Comparison of ENCODE assay signal across 14 cellular contexts in the genomic region with DNA sequence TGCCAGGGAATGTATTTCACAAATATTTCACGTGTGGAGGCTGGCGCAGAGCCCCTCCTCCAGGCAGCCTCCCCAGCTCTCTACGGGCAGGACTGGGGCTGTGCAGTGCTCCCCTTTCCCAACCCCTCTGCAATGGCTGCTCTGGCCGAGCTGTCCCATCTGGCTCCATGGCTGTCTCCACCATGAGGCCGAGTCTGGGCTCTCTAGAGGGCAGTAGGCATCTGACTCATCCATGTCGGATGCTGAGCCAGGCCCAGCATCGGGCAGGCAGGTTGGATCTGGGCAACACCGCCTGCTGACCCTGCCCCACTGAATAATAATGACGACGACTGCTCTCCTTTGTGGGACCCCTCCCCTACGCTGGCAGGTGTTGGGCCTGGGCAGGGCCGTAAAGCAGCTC. TPM values are rescaled to one million over a fixed set of nuclear protein-coding genes. Genes with fewer than 3 reads are reported as not detected.
DNase-seq lines count a peak whose midpoint lies in the region; ATAC-seq, FAIRE-seq and TF ChIP-seq lines count a peak whose summit lies in the region.
"Had no signal": no experiment of that assay in that cellular context is flagged by ENCODE, and none has a peak within 500 bp of the region (broad histone marks: within the 10 kb centered on the region; RNA-seq: fewer than 3 reads in every experiment).

No MANE protein-coding gene starts in this region.

- H3K4me1 Mint-ChIP-seq in activated T-cell treated with anti-CD3 and anti-CD28 coated beads, Interleukin-2, amount 50 U/mL, for 72 hours (ENCODE audit: low read depth): no peaks in the 10 kb centered on the region

- H3K4me1 ChIP-seq in left ventricle myocardium inferior (peaks cover 75% of the 10 kb centered on the region), right atrium auricular region (peaks cover 0 to 70% of the 10 kb centered on the region in 2 donors), pancreas (peaks cover 0 to 5% (median 0%) of the 10 kb centered on the region in 3 donors)

- no peak for DNase-seq in left ventricle myocardium inferior
- no peak for DNase-seq in right atrium auricular region (ENCODE audit: low spot score)
- peak; percentile 20 for DNase-seq in T1000 (lab: John Stamatoyannopoulos, UW)
- peak; percentile 34 for DNase-seq in fibroblast of mammary gland (ENCODE audit: low read depth)
- DNase-seq in pancreas: no peak
- DNase-seq in activated T-cell treated with anti-CD3 and anti-CD28 coated beads, Interleukin-2, amount 50 U/mL, for 72 hours: no peak
- DNase-seq in HPDE6-E6E7 (ENCODE audit: extremely low spot score): no peak
- DNase-seq: activated CD4-positive, alpha-beta T cell treated with anti-CD3 and anti-CD28 coated beads for 48 hours; effector memory CD8-positive, alpha-beta T cell; NCI-H2081 treated with DMSO at 0.1 percent for 48 hours; stimulated activated CD4-positive, alpha-beta T cell treated with anti-CD3 and anti-CD28 coated beads, Interleukin-12 subunit alpha, Interleukin-12 subunit beta, amount 100 ng/mL, for 4 hours; T-helper 1 cell had no signal

- peak overlapping the region; percentile 91 for H3K27ac ChIP-seq in left ventricle myocardium inferior (replicated peaks)
- H3K27ac ChIP-seq in right atrium auricular region: peak overlapping the region in 1 of 2 donors; percentile 83
- no peak overlapping the region for H3K27ac ChIP-seq in pancreas

- H3K9me3 Mint-ChIP-seq in activated T-cell treated with anti-CD3 and anti-CD28 coated beads, Interleukin-2, amount 50 U/mL, for 72 hours: no peaks in the 10 kb centered on the region
- H3K9me3 Mint-ChIP-seq: effector memory CD8-positive, alpha-beta T cell had no signal

- H3K36me3 Mint-ChIP-seq in activated T-cell treated with anti-CD3 and anti-CD28 coated beads, Interleukin-2, amount 50 U/mL, for 72 hours (ENCODE audit: insufficient read depth in 2 of 2): no peaks in the 10 kb centered on the region

- H3K4me3 Mint-ChIP-seq in activated T-cell treated with anti-CD3 and anti-CD28 coated beads, Interleukin-2, amount 50 U/mL, for 72 hours: no peak overlapping the region
- H3K4me3 Mint-ChIP-seq: effector memory CD8-positive, alpha-beta T cell had no signal

- intact Hi-C loops in left ventricle myocardium inferior (cut with micrococcal nuclease): no loop called here
- intact Hi-C loops in pancreas (cut with DNase I): no loop called here

- no peaks in the 10 kb centered on the region for H3K27me3 ChIP-seq in left ventricle myocardium inferior (ENCODE audit: low read depth)
- H3K27me3 ChIP-seq in right atrium auricular region: no peaks in the 10 kb centered on the region
- H3K27me3 ChIP-seq in pancreas: no peaks in the 10 kb centered on the region
- H3K27me3 ChIP-seq: ascending aorta had no signal

- no peak overlapping the region for H3K4me3 ChIP-seq in left ventricle myocardium inferior
- H3K4me3 ChIP-seq in right atrium auricular region: no peak overlapping the region
- no peak overlapping the region for H3K4me3 ChIP-seq in fibroblast of mammary gland (ENCODE audit: control insufficient read depth, low read depth, low read length)
- no peak overlapping the region for H3K4me3 ChIP-seq in pancreas
- H3K4me3 ChIP-seq: ascending aorta had no signal

- no peaks in the 10 kb centered on the region for H3K9me3 ChIP-seq in left ventricle myocardium inferior (replicated peaks)
- no peaks in the 10 kb centered on the region for H3K9me3 ChIP-seq in right atrium auricular region
- no peaks in the 10 kb centered on the region for H3K9me3 ChIP-seq in pancreas
- H3K9me3 ChIP-seq: ascending aorta had no signal

- H3K27ac Mint-ChIP-seq in activated T-cell treated with anti-CD3 and anti-CD28 coated beads, Interleukin-2, amount 50 U/mL, for 72 hours: no peak overlapping the region
- H3K27ac Mint-ChIP-seq: effector memory CD8-positive, alpha-beta T cell had no signal

- TF ChIP-seq CTCF in left ventricle myocardium inferior (IDR thresholded peaks at IDR 0.05; ENCODE audit: borderline replicate concordance) (no peak), right atrium auricular region (IDR thresholded peaks at IDR 0.05) (no peak), fibroblast of mammary gland (conservative IDR thresholded peaks at IDR 0.05; ENCODE audit: control insufficient read depth, insufficient read depth, low read depth, low read length) (no peak), pancreas (IDR thresholded peaks at IDR 0.05) (no peak)

- H3K36me3 ChIP-seq in left ventricle myocardium inferior (no peaks in the 10 kb centered on the region), right atrium auricular region (no peaks in the 10 kb centered on the region), pancreas (no peaks in the 10 kb centered on the region)
- H3K36me3 ChIP-seq: ascending aorta had no signal

- FAIRE-seq in pancreas (lab: Jason Lieb, UNC): no peak

- no peaks in the 10 kb centered on the region for H3K27me3 Mint-ChIP-seq in activated T-cell treated with anti-CD3 and anti-CD28 coated beads, Interleukin-2, amount 50 U/mL, for 72 hours (ENCODE audit: low read depth)

- WGBS in pancreas, 2 donors: 77 to 84% methylated on average over 12 of the region's 12 CpGs

- ATAC-seq in HG03025 (IDR thresholded peaks at IDR 0.05; ENCODE audit: low FRiP score, unreplicated experiment) (no peak), pancreas (no peak)
- no peak for ATAC-seq in activated T-cell treated with anti-CD3 and anti-CD28 coated beads, Interleukin-2, amount 50 U/mL, for 72 hours (replicated peaks in 1 of 2)
- ATAC-seq: effector memory CD8-positive, alpha-beta T cell had no signal

RNA-seq across cellular contexts. Expression of a gene that starts 11.0 kb away (rescaled TPM):
- total RNA-seq in left ventricle myocardium inferior (13.6 TPM), right atrium auricular region (10 to 100 TPM in 1 of 2 donors, 1 to 10 TPM in 1; 8.9 to 13.9 TPM), pancreas (10 to 100 TPM; 12.5 to 28.0 (median 18.1) TPM)
- polyA plus RNA-seq in pancreas: 10 to 100 TPM; 23.4 to 23.6 TPM
- 10 to 100 TPM; 15.2 to 39.0 TPM for total RNA-seq in activated T-cell treated with anti-CD3 and anti-CD28 coated beads, Interleukin-2, amount 50 U/mL, for 72 hours

RNA-seq across cellular contexts. Expression of a gene that starts 29.5 kb away (rescaled TPM):
- total RNA-seq in left ventricle myocardium inferior: 43.5 TPM
- total RNA-seq in right atrium auricular region: 10 to 100 TPM in 1 of 2 donors, 1 to 10 TPM in 1; 5.7 to 11.2 TPM
- 1 to 10 TPM; 4.3 to 8.6 (median 6.0) TPM for total RNA-seq in pancreas
- 10 to 100 TPM in 1 of 2 donors, 1 to 10 TPM in 1; 6.1 to 13.1 TPM for polyA plus RNA-seq in pancreas
- total RNA-seq in activated T-cell treated with anti-CD3 and anti-CD28 coated beads, Interleukin-2, amount 50 U/mL, for 72 hours: under 1 TPM; 0.34 to 0.60 TPM

Comparison
In these comparisons a context has a peak if more than half of its experiments do, and no peak if none do; other contexts are left out.
1. DNase-seq: peak in T1000 (single experiment) and fibroblast of mammary gland (single experiment); none in left ventricle myocardium inferior (single experiment), right atrium auricular region (single experiment), pancreas (0 of 6), activated T-cell treated with anti-CD3 and anti-CD28 coated beads, Interleukin-2, amount 50 U/mL, for 72 hours (0 of 2) and HPDE6-E6E7 (single experiment).